ENCODE assay signal across 2 cellular contexts in the genomic region with DNA sequence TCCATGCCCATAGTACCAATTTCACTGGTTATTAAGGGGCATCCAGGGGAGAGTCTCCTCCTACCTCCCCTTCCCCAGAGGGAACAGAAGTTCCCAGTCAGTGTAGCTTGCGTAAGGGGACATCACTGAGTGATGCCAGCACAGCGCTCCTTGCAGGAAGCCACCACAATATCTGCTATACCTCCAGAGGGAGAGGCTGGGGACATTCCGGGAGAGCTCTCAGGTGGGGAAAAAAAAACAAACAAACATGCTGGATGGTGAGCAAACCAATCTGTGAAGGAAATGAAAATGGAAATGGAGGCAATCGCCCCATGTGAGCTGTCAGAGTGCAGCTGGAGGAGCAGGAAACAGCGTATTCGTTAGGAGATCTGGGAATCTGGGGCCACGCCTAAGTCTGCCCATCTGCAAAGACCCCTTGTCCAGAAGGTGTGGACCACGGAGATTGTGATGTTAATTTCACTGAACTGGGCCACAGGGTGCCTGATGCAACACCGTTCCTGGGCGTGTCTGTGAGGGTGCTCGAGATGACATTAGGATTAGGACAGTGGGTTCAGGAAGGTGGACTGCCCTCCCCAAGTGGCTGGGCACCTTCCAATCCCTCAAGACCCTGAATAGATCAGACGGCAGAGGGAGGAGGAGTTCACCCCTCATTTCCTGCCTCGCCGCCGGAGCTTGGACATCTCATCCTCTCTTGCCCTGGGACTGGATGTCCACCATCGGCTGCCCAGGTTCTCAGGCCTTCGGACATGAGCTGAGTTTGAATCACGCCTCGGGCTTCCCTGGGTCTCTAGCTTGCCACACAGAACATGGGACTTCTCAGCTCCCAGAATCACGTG.
TF ChIP-seq lines count a peak whose summit lies in the region.

No MANE protein-coding gene starts in this region.

TF ChIP-seq in IMR-90, 13 proteins besides CTCF, POLR2A, EP300 and RAD21:
- TF ChIP-seq MXI1 (IDR thresholded peaks at IDR 0.05; ENCODE audit: borderline replicate concordance, low read depth, low read length) (no peak), RCOR1 (IDR thresholded peaks at IDR 0.05; ENCODE audit: insufficient replicate concordance, low read length) (no peak), CHD1 (IDR thresholded peaks at IDR 0.05; ENCODE audit: low read depth, low read length) (no peak), BHLHE40 (IDR thresholded peaks at IDR 0.05; ENCODE audit: low read depth, low read length) (no peak), MAZ (IDR thresholded peaks at IDR 0.05; ENCODE audit: borderline replicate concordance, low read depth, low read length) (no peak), CEBPB (IDR thresholded peaks at IDR 0.05; ENCODE audit: low read depth, low read length) (no peak), RFX5 (IDR thresholded peaks at IDR 0.05; ENCODE audit: low read depth, low read length) (no peak), MAFK (IDR thresholded peaks at IDR 0.05; ENCODE audit: low read depth, low read length) (no peak), SMC3 (IDR thresholded peaks at IDR 0.05; ENCODE audit: low read depth, low read length) (no peak), NFE2L2 (IDR thresholded peaks at IDR 0.05; ENCODE audit: low read depth, low read length) (no peak)
- TF ChIP-seq, protein P1, sequence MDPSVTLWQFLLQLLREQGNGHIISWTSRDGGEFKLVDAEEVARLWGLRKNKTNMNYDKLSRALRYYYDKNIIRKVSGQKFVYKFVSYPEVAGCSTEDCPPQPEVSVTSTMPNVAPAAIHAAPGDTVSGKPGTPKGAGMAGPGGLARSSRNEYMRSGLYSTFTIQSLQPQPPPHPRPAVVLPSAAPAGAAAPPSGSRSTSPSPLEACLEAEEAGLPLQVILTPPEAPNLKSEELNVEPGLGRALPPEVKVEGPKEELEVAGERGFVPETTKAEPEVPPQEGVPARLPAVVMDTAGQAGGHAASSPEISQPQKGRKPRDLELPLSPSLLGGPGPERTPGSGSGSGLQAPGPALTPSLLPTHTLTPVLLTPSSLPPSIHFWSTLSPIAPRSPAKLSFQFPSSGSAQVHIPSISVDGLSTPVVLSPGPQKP (IDR thresholded peaks at IDR 0.05; ENCODE audit: borderline replicate concordance, low read depth, low read length): no peak
TF ChIP-seq in IMR-90: peak in this region for 0.

TF ChIP-seq in K562, 482 proteins besides CTCF, POLR2A, EP300 and RAD21:
- TF ChIP-seq, protein P2, sequence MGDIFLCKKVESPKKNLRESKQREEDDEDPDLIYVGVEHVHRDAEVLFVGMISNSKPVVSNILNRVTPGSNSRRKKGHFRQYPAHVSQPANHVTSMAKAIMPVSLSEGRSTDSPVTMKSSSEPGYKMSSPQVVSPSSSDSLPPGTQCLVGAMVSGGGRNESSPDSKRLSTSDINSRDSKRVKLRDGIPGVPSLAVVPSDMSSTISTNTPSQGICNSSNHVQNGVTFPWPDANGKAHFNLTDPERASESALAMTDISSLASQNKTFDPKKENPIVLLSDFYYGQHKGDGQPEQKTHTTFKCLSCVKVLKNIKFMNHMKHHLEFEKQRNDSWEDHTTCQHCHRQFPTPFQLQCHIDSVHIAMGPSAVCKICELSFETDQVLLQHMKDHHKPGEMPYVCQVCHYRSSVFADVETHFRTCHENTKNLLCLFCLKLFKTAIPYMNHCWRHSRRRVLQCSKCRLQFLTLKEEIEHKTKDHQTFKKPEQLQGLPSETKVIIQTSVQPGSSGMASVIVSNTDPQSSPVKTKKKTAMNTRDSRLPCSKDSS (IDR thresholded peaks at IDR 0.05; ENCODE audit: low read depth, partially characterized antibody): no peak
- TF ChIP-seq ELF4 (CRISPR knock-in tag; IDR thresholded peaks at IDR 0.05): no peak
